Comparison of ENCODE assay signal across 1 cellular context in genomic region chr17:44775136-44775837, GRCh38.
TF ChIP-seq lines count a peak whose summit lies in the region.

No MANE protein-coding gene starts in this region.

TF ChIP-seq in HEK293, 187 proteins besides CTCF, POLR2A, EP300 and RAD21 (continued from another document):
- no peak for TF ChIP-seq ZNF518A (tag by site-specific recombination; conservative IDR thresholded peaks at IDR 0.05; ENCODE audit: low read depth)
- TF ChIP-seq YY2 (tag by site-specific recombination; IDR thresholded peaks at IDR 0.05), result peak; percentile 38; the same call in 1 of the 2 replicates
- no peak for TF ChIP-seq MEIS1 (CRISPR knock-in tag; IDR thresholded peaks at IDR 0.05; ENCODE audit: borderline replicate concordance)
- no peak; the same call in 1 of the 2 replicates for TF ChIP-seq SP3 (tag by site-specific recombination; IDR thresholded peaks at IDR 0.05)
- no peak for TF ChIP-seq ZNF677 (tag by site-specific recombination; IDR thresholded peaks at IDR 0.05)
- TF ChIP-seq ZNF23 (tag by site-specific recombination; IDR thresholded peaks at IDR 0.05; ENCODE audit: borderline replicate concordance), result no peak
- peak; percentile 100 for TF ChIP-seq ZBTB44 (tag by site-specific recombination; IDR thresholded peaks at IDR 0.05)
- no peak for TF ChIP-seq ZBTB6 (tag by site-specific recombination; IDR thresholded peaks at IDR 0.05)
- TF ChIP-seq ZNF488 (tag by site-specific recombination; IDR thresholded peaks at IDR 0.05), result no peak
- no peak for TF ChIP-seq ZNF585B (tag by site-specific recombination; IDR thresholded peaks at IDR 0.05)
- no peak for TF ChIP-seq ZNF707 (tag by site-specific recombination; IDR thresholded peaks at IDR 0.05)
- no peak for TF ChIP-seq ZNF19 (tag by site-specific recombination; IDR thresholded peaks at IDR 0.05; ENCODE audit: low read depth)
- peak; percentile 63 for TF ChIP-seq ZIC2 (tag by site-specific recombination; IDR thresholded peaks at IDR 0.05)
- TF ChIP-seq ZNF175 (tag by site-specific recombination; IDR thresholded peaks at IDR 0.05), result no peak
- TF ChIP-seq ZNF544 (tag by site-specific recombination; IDR thresholded peaks at IDR 0.05), result no peak
- TF ChIP-seq ZBTB11 (tag by site-specific recombination; conservative IDR thresholded peaks at IDR 0.05; ENCODE audit: low read depth), result no peak
- TF ChIP-seq ZNF580 (tag by site-specific recombination; IDR thresholded peaks at IDR 0.05), result no peak
- TF ChIP-seq ZNF324 (tag by site-specific recombination; IDR thresholded peaks at IDR 0.05), result no peak
- no peak for TF ChIP-seq ZNF560 (tag by site-specific recombination; IDR thresholded peaks at IDR 0.05; ENCODE audit: borderline replicate concordance)
- peak; percentile 97 for TF ChIP-seq ZFP69B (tag by site-specific recombination; IDR thresholded peaks at IDR 0.05)
- TF ChIP-seq ZNF692 (tag by site-specific recombination; IDR thresholded peaks at IDR 0.05), result peak; percentile 98
- TF ChIP-seq KLF17 (tag by site-specific recombination; IDR thresholded peaks at IDR 0.05), result peak; percentile 46
- 0 out of 2 replicates have a peak, but pooled peaks have one; percentile 29 for TF ChIP-seq ZNF423 (tag by site-specific recombination; IDR thresholded peaks at IDR 0.05)
- TF ChIP-seq ZBTB21 (tag by site-specific recombination; IDR thresholded peaks at IDR 0.05), result peak; percentile 62
- TF ChIP-seq ZSCAN18 (tag by site-specific recombination; IDR thresholded peaks at IDR 0.05), result no peak
- no peak for TF ChIP-seq ZBTB1 (tag by site-specific recombination; IDR thresholded peaks at IDR 0.05)
- TF ChIP-seq ZNF48 (tag by site-specific recombination; IDR thresholded peaks at IDR 0.05), result no peak
- peak; percentile 48 for TF ChIP-seq SP7 (tag by site-specific recombination; IDR thresholded peaks at IDR 0.05)
- peak; percentile 50 for TF ChIP-seq ZBTB17 (tag by site-specific recombination; IDR thresholded peaks at IDR 0.05)
- no peak for TF ChIP-seq ZNF521 (tag by site-specific recombination; IDR thresholded peaks at IDR 0.05)
- no peak for TF ChIP-seq ZNF658 (tag by site-specific recombination; IDR thresholded peaks at IDR 0.05)
- TF ChIP-seq ZNF335 (tag by site-specific recombination; conservative IDR thresholded peaks at IDR 0.05), result peak; percentile 58
- TF ChIP-seq BCL11A (tag by site-specific recombination; IDR thresholded peaks at IDR 0.05; ENCODE audit: low read depth), result no peak
- no peak for TF ChIP-seq ZFP3 (tag by site-specific recombination; IDR thresholded peaks at IDR 0.05; ENCODE audit: low read depth)
- TF ChIP-seq ZSCAN16 (tag by site-specific recombination; IDR thresholded peaks at IDR 0.05), result no peak
- TF ChIP-seq ZBTB48 (tag by site-specific recombination; IDR thresholded peaks at IDR 0.05), result peak; percentile 53; the same call in 1 of the 2 replicates
- TF ChIP-seq ZNF670 (tag by site-specific recombination; IDR thresholded peaks at IDR 0.05; ENCODE audit: low read depth), result no peak
